In the genomic region with DNA sequence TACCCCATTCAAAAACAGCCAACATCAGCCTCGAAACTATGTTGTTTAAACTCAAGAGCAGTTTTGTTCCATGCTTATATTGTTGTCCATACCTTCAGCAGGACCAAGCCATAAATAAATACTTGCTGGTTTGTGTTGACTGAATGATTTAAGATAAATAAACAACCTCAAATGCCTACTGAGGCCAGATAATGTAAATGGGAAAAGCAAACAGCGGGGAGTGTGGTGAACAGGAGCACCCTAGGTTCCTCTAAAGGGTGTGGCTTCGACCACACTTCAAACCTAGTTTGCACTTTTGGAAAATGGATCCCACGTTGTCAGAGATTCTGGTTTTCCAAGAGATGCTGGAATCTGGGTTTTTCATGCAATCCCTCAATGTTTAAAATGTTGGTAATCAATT, we compare ENCODE assay signal across 17 cellular contexts. TPM values are rescaled to one million over a fixed set of nuclear protein-coding genes. Genes with fewer than 3 reads are reported as not detected.
DNase-seq lines count a peak whose midpoint lies in the region; ATAC-seq and TF ChIP-seq lines count a peak whose summit lies in the region.
"Had no signal": no experiment of that assay in that cellular context is flagged by ENCODE, and none has a peak within 500 bp of the region (broad histone marks: within the 10 kb centered on the region; RNA-seq: fewer than 3 reads in every experiment).

No MANE protein-coding gene starts in this region.

- H3K27me3 ChIP-seq in NT2/D1 (ENCODE audit: insufficient read depth, insufficient read length) (no peaks in the 10 kb centered on the region), smooth muscle cell (ENCODE audit: low read depth) (peaks cover 48% of the 10 kb centered on the region)
- H3K27me3 ChIP-seq in effector memory CD4-positive, alpha-beta T cell (replicated peaks; ENCODE audit: control insufficient read depth, insufficient read depth, low read length, poor library complexity, severe bottlenecking) = no peaks in the 10 kb centered on the region

- H4K20me1 ChIP-seq in smooth muscle cell (ENCODE audit: low read depth) = peaks cover 16% of the 10 kb centered on the region

- H3K9ac ChIP-seq in NT2/D1 (ENCODE audit: insufficient read length, low read depth) = peak overlapping the region; percentile 79
- no peak overlapping the region for H3K9ac ChIP-seq in smooth muscle cell (ENCODE audit: low read depth)

- H3K27ac ChIP-seq in epithelial cell of prostate (peak overlapping the region; percentile 98), smooth muscle cell (ENCODE audit: low read depth) (no peak overlapping the region)
- no peak overlapping the region for H3K27ac ChIP-seq in effector memory CD4-positive, alpha-beta T cell (ENCODE audit: insufficient read depth, low read length, poor library complexity, severe bottlenecking)

- H3K9me3 ChIP-seq in NT2/D1 (ENCODE audit: insufficient read depth, low read length) (no peaks in the 10 kb centered on the region), smooth muscle cell (replicated peaks; ENCODE audit: low read depth) (no peaks in the 10 kb centered on the region)
- H3K9me3 ChIP-seq in effector memory CD4-positive, alpha-beta T cell (ENCODE audit: control insufficient read depth, low read length) = no peaks in the 10 kb centered on the region

- no peak for TF ChIP-seq CTCF in smooth muscle cell (IDR thresholded peaks at IDR 0.05; ENCODE audit: borderline replicate concordance, insufficient read depth, poor library complexity, severe bottlenecking)

- WGBS in smooth muscle cell (ENCODE audit: low lambda C conversion rate) = 23% methylated on average over 4 of the region's 4 CpGs

- no peaks in the 10 kb centered on the region for H3K27me3 Mint-ChIP-seq in activated T-cell treated with anti-CD3 and anti-CD28 coated beads, Interleukin-2, amount 50 U/mL, for 4 hours (ENCODE audit: low read depth)

- peak overlapping the region; percentile 97 for H3K4me2 ChIP-seq in smooth muscle cell

- H3K4me1 Mint-ChIP-seq in activated T-cell treated with anti-CD3 and anti-CD28 coated beads, Interleukin-2, amount 50 U/mL, for 4 hours (ENCODE audit: low read depth) = peaks cover 21% of the 10 kb centered on the region

- no peaks in the 10 kb centered on the region for H3F3A ChIP-seq in smooth muscle cell (ENCODE audit: low read depth)

- DNase-seq in activated T-cell treated with anti-CD3 and anti-CD28 coated beads, Interleukin-2, amount 50 U/mL, for 4 hours = no peak
- no peak for DNase-seq in activated T-cell treated with anti-CD3 and anti-CD28 coated beads, Interleukin-2, amount 50 U/mL, for 48 hours
- DNase-seq in NT2/D1 (ENCODE audit: low read depth, low spot score) (no peak), epithelial cell of prostate (ENCODE audit: low read depth, low spot score) (no peak), smooth muscle cell (lab: John Stamatoyannopoulos, UW; ENCODE audit: unreplicated experiment) (no peak), GOT3 (lab: John Stamatoyannopoulos, UW) (no peak), kidney tubule cell (ENCODE audit: low spot score) (no peak)
- no peak for DNase-seq in effector memory CD4-positive, alpha-beta T cell
- DNase-seq: AML-193; anterior cingulate cortex; NCI-H1105; NCI-H774; right cardiac atrium; SHP77 treated with DMSO at 0.1 percent for 48 hours; stimulated activated naive CD4-positive, alpha-beta T cell treated with Interleukin-2 at 50 U/mL for 16 hours had no signal

- H3K9me3 Mint-ChIP-seq in activated T-cell treated with anti-CD3 and anti-CD28 coated beads, Interleukin-2, amount 50 U/mL, for 4 hours = no peaks in the 10 kb centered on the region
- H3K9me3 Mint-ChIP-seq: dendritic cell treated with granulocyte-macrophage colony-stimulating factor and Interleukin-4, amounts not matched to agents 40 ng/mL and 50 ng/mL, for 4 days had no signal

- peaks cover 4% of the 10 kb centered on the region for H3K79me2 ChIP-seq in smooth muscle cell (ENCODE audit: low read depth)

- no peak overlapping the region for H2AFZ ChIP-seq in smooth muscle cell (ENCODE audit: low read depth)

- peaks cover 23% of the 10 kb centered on the region for H3K36me3 Mint-ChIP-seq in activated T-cell treated with anti-CD3 and anti-CD28 coated beads, Interleukin-2, amount 50 U/mL, for 4 hours (ENCODE audit: insufficient read depth)

- no peaks in the 10 kb centered on the region for H3K4me1 ChIP-seq in NT2/D1 (ENCODE audit: insufficient read depth, insufficient read length)
- H3K4me1 ChIP-seq in smooth muscle cell (ENCODE audit: low read depth) = peaks cover 29% of the 10 kb centered on the region
- H3K4me1 ChIP-seq in effector memory CD4-positive, alpha-beta T cell (ENCODE audit: control insufficient read depth, insufficient read depth, low read length, poor library complexity, severe bottlenecking) = peaks cover 9% of the 10 kb centered on the region

- peak overlapping the region; percentile 60 for H3K4me3 ChIP-seq in NT2/D1 (ENCODE audit: insufficient read length, low read depth)
- H3K4me3 ChIP-seq in smooth muscle cell = no peak overlapping the region
- no peak overlapping the region for H3K4me3 ChIP-seq in effector memory CD4-positive, alpha-beta T cell (ENCODE audit: insufficient read depth, low read depth, low read length, poor library complexity, severe bottlenecking)

- ATAC-seq in activated T-cell treated with anti-CD3 and anti-CD28 coated beads, Interleukin-2, amount 50 U/mL, for 4 hours = no peak
- ATAC-seq: HepG2, right cardiac atrium had no signal

- H3K4me3 Mint-ChIP-seq in activated T-cell treated with anti-CD3 and anti-CD28 coated beads, Interleukin-2, amount 50 U/mL, for 4 hours = peak overlapping the region; percentile 95
- H3K4me3 Mint-ChIP-seq: dendritic cell treated with granulocyte-macrophage colony-stimulating factor and Interleukin-4, amounts not matched to agents 40 ng/mL and 50 ng/mL, for 4 days had no signal

- H3K36me3 ChIP-seq in NT2/D1 (ENCODE audit: insufficient read depth, insufficient read length, low read length) (peaks cover 8% of the 10 kb centered on the region), smooth muscle cell (ENCODE audit: low read depth) (no peaks in the 10 kb centered on the region)
- no peaks in the 10 kb centered on the region for H3K36me3 ChIP-seq in effector memory CD4-positive, alpha-beta T cell (ENCODE audit: control insufficient read depth, insufficient read depth, low read length)

RNA-seq across cellular contexts. Expression of a gene that starts 1.7 kb away (rescaled TPM):
- 10 to 100 TPM; 68.7 to 93.0 (median 79.7) TPM for total RNA-seq in activated T-cell treated with anti-CD3 and anti-CD28 coated beads, Interleukin-2, amount 50 U/mL, for 4 hours
- 35.9 and 37.5 TPM in 2 replicates for total RNA-seq in smooth muscle cell
- polyA plus RNA-seq in smooth muscle cell = 18.0 and 36.7 TPM in 2 replicates
